In genomic region chr17:50804749-50805475, GRCh38 we compare ENCODE assay signal across 9 cellular contexts. TPM values are rescaled to one million over a fixed set of nuclear protein-coding genes. Genes with fewer than 3 reads are reported as not detected.
"Had no signal": no experiment of that assay in that cellular context is flagged by ENCODE, and none has a peak within 500 bp of the region (broad histone marks: within the 10 kb centered on the region; RNA-seq: fewer than 3 reads in every experiment).

No MANE protein-coding gene starts in this region.

RNA-seq across cellular contexts. Expression of gene WFIKKN2, which starts 30.5 kb away (rescaled TPM):
- total RNA-seq: LHCN-M2, MCF 10A, NCI-H460, OCI-LY7, PC-9, RPMI7951, SJCRH30, SK-MEL-5 had no signal

RNA-seq across cellular contexts. Expression of gene ANKRD40CL, which starts 37.6 kb away (rescaled TPM):
- total RNA-seq: LHCN-M2, MCF 10A, NCI-H460, OCI-LY7, PC-9, Right ventricle myocardium inferior, RPMI7951, SJCRH30, SK-MEL-5 had no signal
